ENCODE assay signal across 1 cellular context in genomic region chr3:33041909-33042308, GRCh38.
TF ChIP-seq lines count a peak whose summit lies in the region.

No MANE protein-coding gene starts in this region.

TF ChIP-seq in GM23338, 12 proteins besides CTCF, POLR2A, EP300 and RAD21 (continued from another document):
- no peak for TF ChIP-seq ZNF462 (CRISPR knock-in tag; IDR thresholded peaks at IDR 0.05)
- no peak for TF ChIP-seq JUNB (IDR thresholded peaks at IDR 0.05; ENCODE audit: unreplicated experiment)
- TF ChIP-seq, protein P1, sequence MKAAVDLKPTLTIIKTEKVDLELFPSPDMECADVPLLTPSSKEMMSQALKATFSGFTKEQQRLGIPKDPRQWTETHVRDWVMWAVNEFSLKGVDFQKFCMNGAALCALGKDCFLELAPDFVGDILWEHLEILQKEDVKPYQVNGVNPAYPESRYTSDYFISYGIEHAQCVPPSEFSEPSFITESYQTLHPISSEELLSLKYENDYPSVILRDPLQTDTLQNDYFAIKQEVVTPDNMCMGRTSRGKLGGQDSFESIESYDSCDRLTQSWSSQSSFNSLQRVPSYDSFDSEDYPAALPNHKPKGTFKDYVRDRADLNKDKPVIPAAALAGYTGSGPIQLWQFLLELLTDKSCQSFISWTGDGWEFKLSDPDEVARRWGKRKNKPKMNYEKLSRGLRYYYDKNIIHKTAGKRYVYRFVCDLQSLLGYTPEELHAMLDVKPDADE (IDR thresholded peaks at IDR 0.05) = no peak
- no peak for TF ChIP-seq ZNF114 (CRISPR knock-in tag; IDR thresholded peaks at IDR 0.05)
- TF ChIP-seq STAT1 (IDR thresholded peaks at IDR 0.05; ENCODE audit: unreplicated experiment) = no peak
- TF ChIP-seq NANOG (IDR thresholded peaks at IDR 0.05; ENCODE audit: borderline replicate concordance) = no peak
- no peak for TF ChIP-seq EZH2phosphoT487 (IDR thresholded peaks at IDR 0.05; ENCODE audit: unreplicated experiment)
